18 cellular contexts compared by ENCODE assay signal in the genomic region with DNA sequence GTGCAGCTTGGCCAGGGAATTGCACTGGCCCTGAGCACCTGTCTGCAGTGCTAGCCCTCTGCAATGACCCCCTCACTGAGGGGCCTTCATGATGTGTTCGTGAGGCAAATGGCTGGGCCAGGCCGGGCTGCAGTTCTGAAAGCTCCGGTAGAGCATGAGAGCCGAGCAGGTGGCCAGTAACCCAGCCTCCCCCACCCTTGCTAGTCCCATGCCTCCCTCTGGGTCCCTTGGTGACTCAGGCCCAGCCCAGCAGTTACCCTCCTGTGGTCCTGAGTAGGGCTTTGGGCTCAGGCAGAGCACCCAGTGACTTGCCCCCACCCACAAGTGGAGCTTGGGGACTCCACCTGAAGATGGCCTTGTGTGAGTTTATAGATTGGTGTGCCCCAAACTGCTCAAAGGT. TPM values are rescaled to one million over a fixed set of nuclear protein-coding genes. Genes with fewer than 3 reads are reported as not detected.
DNase-seq lines count a peak whose midpoint lies in the region; ATAC-seq and TF ChIP-seq lines count a peak whose summit lies in the region.
"Had no signal": no experiment of that assay in that cellular context is flagged by ENCODE, and none has a peak within 500 bp of the region (broad histone marks: within the 10 kb centered on the region; RNA-seq: fewer than 3 reads in every experiment).

No MANE protein-coding gene starts in this region.

- H3K4me1 ChIP-seq in CD4-positive, CD25-positive, alpha-beta regulatory T cell (ENCODE audit: control insufficient read depth, insufficient read depth, low read length, poor library complexity, severe bottlenecking), result peaks cover 44% of the 10 kb centered on the region
- H3K4me1 ChIP-seq in osteoblast (ENCODE audit: insufficient read depth, low read length), result no peaks in the 10 kb centered on the region

- H3K36me3 Mint-ChIP-seq in CD4-positive, CD25-positive, alpha-beta regulatory T cell, result no peaks in the 10 kb centered on the region

- no peaks in the 10 kb centered on the region for H3K27me3 Mint-ChIP-seq in CD4-positive, CD25-positive, alpha-beta regulatory T cell

- no peaks in the 10 kb centered on the region for H3K9me3 ChIP-seq in CD4-positive, CD25-positive, alpha-beta regulatory T cell (ENCODE audit: control insufficient read depth in 2 of 2, low read length in 2 of 2)
- no peaks in the 10 kb centered on the region for H3K9me3 ChIP-seq in osteoblast (ENCODE audit: low read depth, low read length)
- H3K9me3 ChIP-seq: esophagus muscularis mucosa had no signal

- peaks cover 17 to 51% (median 31%) of the 10 kb centered on the region in 4 donors for H3K4me1 Mint-ChIP-seq in CD4-positive, CD25-positive, alpha-beta regulatory T cell

- no peak overlapping the region for H3K4me2 ChIP-seq in osteoblast (ENCODE audit: insufficient read depth, low read length)

- H3K27ac ChIP-seq in CD4-positive, CD25-positive, alpha-beta regulatory T cell (ENCODE audit: insufficient read depth, low read length, poor library complexity, severe bottlenecking), result peak overlapping the region; percentile 78
- H3K27ac ChIP-seq in coronary artery (peak overlapping the region in 1 of 2 donors; percentile 47), osteoblast (ENCODE audit: low read depth, low read length) (no peak overlapping the region)
- H3K27ac ChIP-seq: esophagus muscularis mucosa had no signal

- no peaks in the 10 kb centered on the region for H3K36me3 ChIP-seq in CD4-positive, CD25-positive, alpha-beta regulatory T cell (ENCODE audit: control insufficient read depth, insufficient read depth, low read length)
- H3K36me3 ChIP-seq in osteoblast (ENCODE audit: insufficient read depth, low read length), result no peaks in the 10 kb centered on the region
- H3K36me3 ChIP-seq: esophagus muscularis mucosa had no signal

- peak overlapping the region in 2 of 3 donors; percentile 79 to 94 for H3K27ac Mint-ChIP-seq in CD4-positive, CD25-positive, alpha-beta regulatory T cell

- H2AFZ ChIP-seq in osteoblast (ENCODE audit: low read length), result no peak overlapping the region

- no peak for DNase-seq in CD4-positive, CD25-positive, alpha-beta regulatory T cell
- DNase-seq in coronary artery (ENCODE audit: low spot score) (peak; percentile 57), osteoblast (ENCODE audit: insufficient read length, low spot score, missing footprints) (peak; percentile 62), cerebellum (ENCODE audit: low spot score) (no peak)
- DNase-seq: DMS 273 treated with DMSO at 0.1 percent for 48 hours; effector CD8-positive, alpha-beta T cell; left colon; NCI-H1092; NCI-H2029 treated with DMSO at 0.1 percent for 48 hours; NCI-H446; occipital lobe; stimulated activated CD4-positive, alpha-beta T cell treated with anti-CD3 and anti-CD28 coated beads, Interleukin-15, amount 100 ng/mL, for 24 hours; SW 1271 had no signal

- peak overlapping the region in 2 of 4 donors; percentile 19 to 43 for H3K4me3 Mint-ChIP-seq in CD4-positive, CD25-positive, alpha-beta regulatory T cell

- H3K4me3 ChIP-seq in CD4-positive, CD25-positive, alpha-beta regulatory T cell (ENCODE audit: low read depth, low read length), result no peak overlapping the region
- H3K4me3 ChIP-seq in coronary artery (no peak overlapping the region), osteoblast (ENCODE audit: insufficient read depth, low read length) (no peak overlapping the region)
- H3K4me3 ChIP-seq: esophagus muscularis mucosa had no signal

- no peaks in the 10 kb centered on the region for H4K20me1 ChIP-seq in osteoblast (ENCODE audit: insufficient read depth, low read length)

- no peaks in the 10 kb centered on the region for H3K9me3 Mint-ChIP-seq in CD4-positive, CD25-positive, alpha-beta regulatory T cell

- no peaks in the 10 kb centered on the region for H3K27me3 ChIP-seq in CD4-positive, CD25-positive, alpha-beta regulatory T cell (ENCODE audit: control insufficient read depth, insufficient read depth, low read length)
- H3K27me3 ChIP-seq in osteoblast (ENCODE audit: insufficient read depth, low read length), result peaks cover 7% of the 10 kb centered on the region
- H3K27me3 ChIP-seq: esophagus muscularis mucosa had no signal

- no peak for ATAC-seq in CD4-positive, CD25-positive, alpha-beta regulatory T cell (ENCODE audit: low read depth in 2 of 2)
- ATAC-seq in HG03354 (IDR thresholded peaks at IDR 0.05; ENCODE audit: poor library complexity, severe bottlenecking, unreplicated experiment) (peak; percentile 27), HG03469 (IDR thresholded peaks at IDR 0.05; ENCODE audit: unreplicated experiment) (no peak), GM21619 (IDR thresholded peaks at IDR 0.05; ENCODE audit: unreplicated experiment) (no peak)
- ATAC-seq: left colon, right cardiac atrium had no signal

- H3K79me2 ChIP-seq in osteoblast (ENCODE audit: insufficient read depth, low read length), result no peaks in the 10 kb centered on the region

- TF ChIP-seq CTCF in coronary artery (IDR thresholded peaks at IDR 0.05), result no peak
- no peak for TF ChIP-seq CTCF in osteoblast (IDR thresholded peaks at IDR 0.05; ENCODE audit: extremely low read depth, low read depth, low read length)

RNA-seq across cellular contexts. Expression of gene CSGALNACT2, which starts 16.1 kb away (rescaled TPM):
- total RNA-seq in CD4-positive, CD25-positive, alpha-beta regulatory T cell, result 69.4 TPM
- polyA plus RNA-seq in CD4-positive, CD25-positive, alpha-beta regulatory T cell, result 10 to 100 TPM; 17.2 to 26.3 (median 22.8) TPM
- total RNA-seq in osteoblast (31.8 and 37.7 TPM in 2 replicates), cerebellum (28.9 TPM)

RNA-seq across cellular contexts. Expression of gene RET, which starts 45.2 kb away (rescaled TPM):
- 0.37 TPM for total RNA-seq in CD4-positive, CD25-positive, alpha-beta regulatory T cell
- not detected for polyA plus RNA-seq in CD4-positive, CD25-positive, alpha-beta regulatory T cell
- under 0.01 TPM in 2 replicates for total RNA-seq in osteoblast
- 4.4 TPM for total RNA-seq in cerebellum

Comparison
In these comparisons a context has a peak if more than half of its experiments do, and no peak if none do; other contexts are left out.
1. DNase-seq: peak in coronary artery (single experiment) and osteoblast (single experiment); none in CD4-positive, CD25-positive, alpha-beta regulatory T cell (0 of 3) and cerebellum (single experiment).